Comparison of ENCODE assay signal across 22 cellular contexts in the genomic region with DNA sequence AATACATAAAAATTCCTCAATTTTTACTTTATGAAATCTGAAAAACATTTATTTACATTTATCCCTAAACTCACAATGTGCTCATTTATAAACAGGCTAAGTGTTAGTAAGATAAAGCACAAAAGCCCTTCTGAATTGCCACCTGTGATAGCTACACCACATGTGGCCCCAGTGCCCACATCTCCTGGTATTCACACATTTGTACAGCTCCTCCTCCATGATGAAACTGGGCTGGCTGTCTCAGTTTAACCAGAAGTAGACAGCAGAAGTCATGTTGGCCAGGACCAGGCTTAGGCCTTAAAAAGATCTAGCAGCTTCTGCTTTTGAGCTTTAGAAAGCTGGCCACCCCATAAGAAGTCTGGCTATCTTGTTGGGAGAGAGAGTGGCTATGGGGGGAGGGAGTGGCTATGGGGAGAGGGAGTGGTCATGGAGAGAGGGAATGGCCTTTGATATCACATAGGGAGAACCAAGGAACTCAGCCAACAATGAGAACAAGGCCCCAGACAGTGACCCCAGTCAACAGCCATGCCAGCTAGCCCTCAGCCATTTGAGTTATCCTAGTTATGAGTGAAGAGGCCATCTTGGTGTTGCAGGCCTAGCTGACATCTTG. TPM values are rescaled to one million over a fixed set of nuclear protein-coding genes. Genes with fewer than 3 reads are reported as not detected.
DNase-seq lines count a peak whose midpoint lies in the region; ATAC-seq and TF ChIP-seq lines count a peak whose summit lies in the region.
"Had no signal": no experiment of that assay in that cellular context is flagged by ENCODE, and none has a peak within 500 bp of the region (broad histone marks: within the 10 kb centered on the region; RNA-seq: fewer than 3 reads in every experiment).

No MANE protein-coding gene starts in this region.

- no peaks in the 10 kb centered on the region for H3K4me1 ChIP-seq in fibroblast of lung (ENCODE audit: control insufficient read depth, extremely low read depth, insufficient read depth, low read length)
- H3K4me1 ChIP-seq: A549, Peyer's patch had no signal

- H3K4me3 ChIP-seq in fibroblast of lung (replicated peaks in 1 of 4; ENCODE audit: control extremely low read depth in 1 of 4, insufficient read depth in 1 of 4, low read depth in 3 of 4, low read length in 4 of 4) (no peak overlapping the region), brain microvascular endothelial cell (ENCODE audit: low read depth, low read length) (no peak overlapping the region)
- H3K4me3 ChIP-seq: A549, Peyer's patch had no signal

- H3K4me2 ChIP-seq in fibroblast of lung (ENCODE audit: extremely low read depth, insufficient read depth, low read length), result no peak overlapping the region
- H3K4me2 ChIP-seq: A549 had no signal

- H3K79me2 ChIP-seq in fibroblast of lung (ENCODE audit: control insufficient read depth, insufficient read depth, low read length), result peaks cover 23% of the 10 kb centered on the region

- TF ChIP-seq CTCF in fibroblast of lung (conservative IDR thresholded peaks at IDR 0.05 in 1 of 2, IDR thresholded peaks at IDR 0.05 in 1 of 2; ENCODE audit: low read depth in 1 of 2, low read length in 2 of 2) (no peak), brain microvascular endothelial cell (IDR thresholded peaks at IDR 0.05; ENCODE audit: low read depth, low read length, missing control alignments) (no peak)

- H3K4me1 Mint-ChIP-seq in activated T-cell treated with anti-CD3 and anti-CD28 coated beads, Interleukin-2, amount 50 U/mL, for 72 hours (ENCODE audit: low read depth), result no peaks in the 10 kb centered on the region
- no peaks in the 10 kb centered on the region for H3K4me1 Mint-ChIP-seq in activated T-cell treated with anti-CD3 and anti-CD28 coated beads, Interleukin-2, amount 50 U/mL, for 4 hours (ENCODE audit: low read depth)
- H3K4me1 Mint-ChIP-seq in stimulated activated effector memory CD8-positive, alpha-beta T cell treated with anti-CD3 and anti-CD28 coated beads, Interleukin-12 subunit alpha, Interleukin-12 subunit beta, amount 100 ng/mL, for 72 hours, result no peaks in the 10 kb centered on the region

- in situ Hi-C loops in SK-MEL-5 (cut with HindIII; ENCODE audit: low pct_unique_long_range_greater_than_20kb, low sequenced_read_pairs), result no loop called here
- in situ Hi-C loops in brain microvascular endothelial cell (cut with HindIII; ENCODE audit: low pct_ligation_motif_present, low sequenced_read_pairs), result no loop called here

- H3K36me3 Mint-ChIP-seq in activated T-cell treated with anti-CD3 and anti-CD28 coated beads, Interleukin-2, amount 50 U/mL, for 72 hours (ENCODE audit: insufficient read depth in 2 of 2), result peaks cover 0 to 3% of the 10 kb centered on the region in 2 donors
- peaks cover 26% of the 10 kb centered on the region for H3K36me3 Mint-ChIP-seq in activated T-cell treated with anti-CD3 and anti-CD28 coated beads, Interleukin-2, amount 50 U/mL, for 4 hours (ENCODE audit: insufficient read depth)
- H3K36me3 Mint-ChIP-seq in stimulated activated effector memory CD8-positive, alpha-beta T cell treated with anti-CD3 and anti-CD28 coated beads, Interleukin-12 subunit alpha, Interleukin-12 subunit beta, amount 100 ng/mL, for 72 hours, result peaks cover 78% of the 10 kb centered on the region

- H3K9me3 Mint-ChIP-seq in activated T-cell treated with anti-CD3 and anti-CD28 coated beads, Interleukin-2, amount 50 U/mL, for 72 hours, result no peaks in the 10 kb centered on the region
- H3K9me3 Mint-ChIP-seq in activated T-cell treated with anti-CD3 and anti-CD28 coated beads, Interleukin-2, amount 50 U/mL, for 4 hours, result no peaks in the 10 kb centered on the region
- H3K9me3 Mint-ChIP-seq in stimulated activated effector memory CD8-positive, alpha-beta T cell treated with anti-CD3 and anti-CD28 coated beads, Interleukin-12 subunit alpha, Interleukin-12 subunit beta, amount 100 ng/mL, for 72 hours, result no peaks in the 10 kb centered on the region
- H3K9me3 Mint-ChIP-seq: H9 had no signal

- H2AFZ ChIP-seq in fibroblast of lung (ENCODE audit: low read length), result no peak overlapping the region

- no peaks in the 10 kb centered on the region for H3K27me3 Mint-ChIP-seq in activated T-cell treated with anti-CD3 and anti-CD28 coated beads, Interleukin-2, amount 50 U/mL, for 72 hours (ENCODE audit: low read depth)
- H3K27me3 Mint-ChIP-seq in activated T-cell treated with anti-CD3 and anti-CD28 coated beads, Interleukin-2, amount 50 U/mL, for 4 hours (ENCODE audit: low read depth), result no peaks in the 10 kb centered on the region

- H3K36me3 ChIP-seq in fibroblast of lung (ENCODE audit: control insufficient read depth, insufficient read depth, low read length) (peaks cover 25% of the 10 kb centered on the region), brain microvascular endothelial cell (replicated peaks) (peaks cover 85% of the 10 kb centered on the region)

- no peak overlapping the region for H3K9ac ChIP-seq in fibroblast of lung (ENCODE audit: insufficient read depth, low read length)

- H3K27me3 ChIP-seq in fibroblast of lung (ENCODE audit: control insufficient read depth, insufficient read depth, low read length), result no peaks in the 10 kb centered on the region
- no peaks in the 10 kb centered on the region for H3K27me3 ChIP-seq in brain microvascular endothelial cell (replicated peaks)
- H3K27me3 ChIP-seq: Peyer's patch had no signal

- no peaks in the 10 kb centered on the region for H3K9me3 ChIP-seq in fibroblast of lung (ENCODE audit: control insufficient read depth, insufficient read depth, low read depth, low read length)
- H3K9me3 ChIP-seq: A549, Peyer's patch had no signal

- H4K20me1 ChIP-seq in fibroblast of lung (ENCODE audit: control insufficient read depth, extremely low read depth, insufficient read depth, low read length), result no peaks in the 10 kb centered on the region

- no peak overlapping the region for H3K4me3 Mint-ChIP-seq in activated T-cell treated with anti-CD3 and anti-CD28 coated beads, Interleukin-2, amount 50 U/mL, for 72 hours
- H3K4me3 Mint-ChIP-seq in activated T-cell treated with anti-CD3 and anti-CD28 coated beads, Interleukin-2, amount 50 U/mL, for 4 hours, result no peak overlapping the region
- H3K4me3 Mint-ChIP-seq in stimulated activated effector memory CD8-positive, alpha-beta T cell treated with anti-CD3 and anti-CD28 coated beads, Interleukin-12 subunit alpha, Interleukin-12 subunit beta, amount 100 ng/mL, for 72 hours, result no peak overlapping the region
- H3K4me3 Mint-ChIP-seq: H9 had no signal

- ATAC-seq in activated T-cell treated with anti-CD3 and anti-CD28 coated beads, Interleukin-2, amount 50 U/mL, for 72 hours (replicated peaks in 1 of 2), result no peak
- ATAC-seq in activated T-cell treated with anti-CD3 and anti-CD28 coated beads, Interleukin-2, amount 50 U/mL, for 4 hours, result no peak
- ATAC-seq in stimulated activated effector memory CD8-positive, alpha-beta T cell treated with anti-CD3 and anti-CD28 coated beads, Interleukin-12 subunit alpha, Interleukin-12 subunit beta, amount 100 ng/mL, for 72 hours, result peak; percentile 39
- ATAC-seq in HG03469 (IDR thresholded peaks at IDR 0.05; ENCODE audit: unreplicated experiment), result no peak

- DNase-seq in activated T-cell treated with anti-CD3 and anti-CD28 coated beads, Interleukin-2, amount 50 U/mL, for 72 hours, result no peak
- no peak for DNase-seq in activated T-cell treated with anti-CD3 and anti-CD28 coated beads, Interleukin-2, amount 50 U/mL, for 4 hours
- DNase-seq in SK-MEL-5 (ENCODE audit: low read depth, low spot score) (peak; percentile 37), fibroblast of lung (ENCODE audit: low read depth in 2 of 2) (no peak), brain microvascular endothelial cell (no peak), NCI-H1092 treated with DMSO at 0.1 percent for 48 hours (lab: John Stamatoyannopoulos, UW) (no peak)
- DNase-seq in stimulated activated effector memory CD8-positive, alpha-beta T cell treated with anti-CD3 and anti-CD28 coated beads, Interleukin-12 subunit alpha, Interleukin-12 subunit beta, amount 100 ng/mL, for 72 hours (ENCODE audit: low spot score in 2 of 2), result no peak
- DNase-seq: COR-L47, DMS153, EL, H9, KBM-7, NCI-H1105, NCI-H187, NCI-H2171, NCI-H446 treated with DMSO at 0.1 percent for 48 hours, NCI-H748 treated with DMSO at 0.1 percent for 48 hours, Peyer's patch, Right ventricle myocardium superior had no signal

- peak overlapping the region; percentile 50 for H3K27ac Mint-ChIP-seq in activated T-cell treated with anti-CD3 and anti-CD28 coated beads, Interleukin-2, amount 50 U/mL, for 72 hours
- H3K27ac Mint-ChIP-seq in stimulated activated effector memory CD8-positive, alpha-beta T cell treated with anti-CD3 and anti-CD28 coated beads, Interleukin-12 subunit alpha, Interleukin-12 subunit beta, amount 100 ng/mL, for 72 hours, result peak overlapping the region; percentile 48
- H3K27ac Mint-ChIP-seq: H9 had no signal

- peak overlapping the region; percentile 10 for H3K27ac ChIP-seq in fibroblast of lung (ENCODE audit: insufficient read depth, low read length)
- H3K27ac ChIP-seq in brain microvascular endothelial cell, result no peak overlapping the region
- H3K27ac ChIP-seq: A549, C4-2B, Peyer's patch had no signal

RNA-seq across cellular contexts. Expression of gene CEP95, which starts 47.4 kb away (rescaled TPM):
- total RNA-seq in activated T-cell treated with anti-CD3 and anti-CD28 coated beads, Interleukin-2, amount 50 U/mL, for 72 hours, result 10 to 100 TPM; 70.9 to 80.3 TPM
- total RNA-seq in activated T-cell treated with anti-CD3 and anti-CD28 coated beads, Interleukin-2, amount 50 U/mL, for 4 hours, result 10 to 100 TPM; 35.1 to 38.2 (median 36.7) TPM
- total RNA-seq in SK-MEL-5 (2014; rRNA removed; shearing (Covaris generic)), result 43.2 and 48.8 TPM in 2 replicates
- 35.7 and 38.0 TPM in 2 replicates for polyA plus RNA-seq in SK-MEL-5 (2015; cell fraction: cytosol; rRNA removed)
- polyA plus RNA-seq in SK-MEL-5 (2015; cell fraction: nucleus; rRNA removed), result 326 and 369 TPM in 2 replicates
- 24.4 and 24.8 TPM in 2 replicates for total RNA-seq in fibroblast of lung
- 12.6 and 16.6 TPM in 2 replicates for polyA plus RNA-seq in fibroblast of lung
- 10.4 and 10.8 TPM in 2 replicates for polyA plus RNA-seq in fibroblast of lung (2012)
- polyA minus RNA-seq in fibroblast of lung (ENCODE audit: low replicate concordance), result 2.3 and 5.3 TPM in 2 replicates

RNA-seq across cellular contexts. Expression of gene DDX5, which starts 48.0 kb away (rescaled TPM):
- 1,000 to 10,000 TPM; 1,029 to 1,188 TPM for total RNA-seq in activated T-cell treated with anti-CD3 and anti-CD28 coated beads, Interleukin-2, amount 50 U/mL, for 72 hours
- 1,000 to 10,000 TPM; 1,033 to 1,200 (median 1,184) TPM for total RNA-seq in activated T-cell treated with anti-CD3 and anti-CD28 coated beads, Interleukin-2, amount 50 U/mL, for 4 hours
- 335 and 349 TPM in 2 replicates for total RNA-seq in SK-MEL-5 (2014; rRNA removed; shearing (Covaris generic))
- polyA plus RNA-seq in SK-MEL-5 (2015; cell fraction: cytosol; rRNA removed), result 1,548 and 1,910 TPM in 2 replicates
- polyA plus RNA-seq in SK-MEL-5 (2015; cell fraction: nucleus; rRNA removed), result 8,083 and 8,559 TPM in 2 replicates
- 393 and 439 TPM in 2 replicates for total RNA-seq in fibroblast of lung
- polyA plus RNA-seq in fibroblast of lung, result 560 and 598 TPM in 2 replicates
- polyA plus RNA-seq in fibroblast of lung (2012), result 398 and 441 TPM in 2 replicates
- polyA minus RNA-seq in fibroblast of lung (ENCODE audit: low replicate concordance), result 251 and 297 TPM in 2 replicates

RNA-seq across cellular contexts. Expression of gene POLG2, which starts 57.3 kb away (rescaled TPM):
- 10 to 100 TPM; 40.7 to 47.2 TPM for total RNA-seq in activated T-cell treated with anti-CD3 and anti-CD28 coated beads, Interleukin-2, amount 50 U/mL, for 72 hours
- 10 to 100 TPM; 34.1 to 34.9 (median 34.2) TPM for total RNA-seq in activated T-cell treated with anti-CD3 and anti-CD28 coated beads, Interleukin-2, amount 50 U/mL, for 4 hours
- 22.8 and 24.1 TPM in 2 replicates for total RNA-seq in SK-MEL-5 (2014; rRNA removed; shearing (Covaris generic))
- polyA plus RNA-seq in SK-MEL-5 (2015; cell fraction: cytosol; rRNA removed), result 16.7 and 25.4 TPM in 2 replicates
- polyA plus RNA-seq in SK-MEL-5 (2015; cell fraction: nucleus; rRNA removed), result 246 and 299 TPM in 2 replicates
- 21.3 and 24.9 TPM in 2 replicates for total RNA-seq in fibroblast of lung
- polyA plus RNA-seq in fibroblast of lung, result 5.3 and 6.9 TPM in 2 replicates
- polyA plus RNA-seq in fibroblast of lung (2012), result 5.1 and 5.9 TPM in 2 replicates
- 0.96 and 8.8 TPM in 2 replicates for polyA minus RNA-seq in fibroblast of lung (ENCODE audit: low replicate concordance)
